1 cellular context compared by ENCODE assay signal in the genomic region with DNA sequence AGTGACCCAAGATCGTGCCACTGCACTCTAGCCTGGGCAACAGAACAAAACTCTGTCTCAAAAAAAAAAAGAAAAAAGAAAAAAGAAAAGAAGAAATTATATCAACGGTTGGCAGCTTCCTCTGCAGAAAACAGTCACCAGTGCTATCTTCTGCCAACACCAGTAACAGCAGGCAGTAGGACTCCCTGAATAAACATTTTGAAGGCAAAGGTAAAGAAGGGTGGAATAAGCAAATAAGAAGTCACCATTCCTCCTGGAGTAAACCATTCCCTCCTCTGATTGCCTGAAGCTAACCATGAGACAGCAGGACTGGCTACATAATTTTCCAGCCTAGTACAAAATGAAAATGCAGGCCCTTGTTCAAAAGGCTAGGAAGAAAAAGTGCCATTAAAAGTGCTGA.
TF ChIP-seq lines count a peak whose summit lies in the region.

No MANE protein-coding gene starts in this region.

TF ChIP-seq in GM23338, 12 proteins besides CTCF, POLR2A, EP300 and RAD21 (continued from another document):
- TF ChIP-seq, protein P1, sequence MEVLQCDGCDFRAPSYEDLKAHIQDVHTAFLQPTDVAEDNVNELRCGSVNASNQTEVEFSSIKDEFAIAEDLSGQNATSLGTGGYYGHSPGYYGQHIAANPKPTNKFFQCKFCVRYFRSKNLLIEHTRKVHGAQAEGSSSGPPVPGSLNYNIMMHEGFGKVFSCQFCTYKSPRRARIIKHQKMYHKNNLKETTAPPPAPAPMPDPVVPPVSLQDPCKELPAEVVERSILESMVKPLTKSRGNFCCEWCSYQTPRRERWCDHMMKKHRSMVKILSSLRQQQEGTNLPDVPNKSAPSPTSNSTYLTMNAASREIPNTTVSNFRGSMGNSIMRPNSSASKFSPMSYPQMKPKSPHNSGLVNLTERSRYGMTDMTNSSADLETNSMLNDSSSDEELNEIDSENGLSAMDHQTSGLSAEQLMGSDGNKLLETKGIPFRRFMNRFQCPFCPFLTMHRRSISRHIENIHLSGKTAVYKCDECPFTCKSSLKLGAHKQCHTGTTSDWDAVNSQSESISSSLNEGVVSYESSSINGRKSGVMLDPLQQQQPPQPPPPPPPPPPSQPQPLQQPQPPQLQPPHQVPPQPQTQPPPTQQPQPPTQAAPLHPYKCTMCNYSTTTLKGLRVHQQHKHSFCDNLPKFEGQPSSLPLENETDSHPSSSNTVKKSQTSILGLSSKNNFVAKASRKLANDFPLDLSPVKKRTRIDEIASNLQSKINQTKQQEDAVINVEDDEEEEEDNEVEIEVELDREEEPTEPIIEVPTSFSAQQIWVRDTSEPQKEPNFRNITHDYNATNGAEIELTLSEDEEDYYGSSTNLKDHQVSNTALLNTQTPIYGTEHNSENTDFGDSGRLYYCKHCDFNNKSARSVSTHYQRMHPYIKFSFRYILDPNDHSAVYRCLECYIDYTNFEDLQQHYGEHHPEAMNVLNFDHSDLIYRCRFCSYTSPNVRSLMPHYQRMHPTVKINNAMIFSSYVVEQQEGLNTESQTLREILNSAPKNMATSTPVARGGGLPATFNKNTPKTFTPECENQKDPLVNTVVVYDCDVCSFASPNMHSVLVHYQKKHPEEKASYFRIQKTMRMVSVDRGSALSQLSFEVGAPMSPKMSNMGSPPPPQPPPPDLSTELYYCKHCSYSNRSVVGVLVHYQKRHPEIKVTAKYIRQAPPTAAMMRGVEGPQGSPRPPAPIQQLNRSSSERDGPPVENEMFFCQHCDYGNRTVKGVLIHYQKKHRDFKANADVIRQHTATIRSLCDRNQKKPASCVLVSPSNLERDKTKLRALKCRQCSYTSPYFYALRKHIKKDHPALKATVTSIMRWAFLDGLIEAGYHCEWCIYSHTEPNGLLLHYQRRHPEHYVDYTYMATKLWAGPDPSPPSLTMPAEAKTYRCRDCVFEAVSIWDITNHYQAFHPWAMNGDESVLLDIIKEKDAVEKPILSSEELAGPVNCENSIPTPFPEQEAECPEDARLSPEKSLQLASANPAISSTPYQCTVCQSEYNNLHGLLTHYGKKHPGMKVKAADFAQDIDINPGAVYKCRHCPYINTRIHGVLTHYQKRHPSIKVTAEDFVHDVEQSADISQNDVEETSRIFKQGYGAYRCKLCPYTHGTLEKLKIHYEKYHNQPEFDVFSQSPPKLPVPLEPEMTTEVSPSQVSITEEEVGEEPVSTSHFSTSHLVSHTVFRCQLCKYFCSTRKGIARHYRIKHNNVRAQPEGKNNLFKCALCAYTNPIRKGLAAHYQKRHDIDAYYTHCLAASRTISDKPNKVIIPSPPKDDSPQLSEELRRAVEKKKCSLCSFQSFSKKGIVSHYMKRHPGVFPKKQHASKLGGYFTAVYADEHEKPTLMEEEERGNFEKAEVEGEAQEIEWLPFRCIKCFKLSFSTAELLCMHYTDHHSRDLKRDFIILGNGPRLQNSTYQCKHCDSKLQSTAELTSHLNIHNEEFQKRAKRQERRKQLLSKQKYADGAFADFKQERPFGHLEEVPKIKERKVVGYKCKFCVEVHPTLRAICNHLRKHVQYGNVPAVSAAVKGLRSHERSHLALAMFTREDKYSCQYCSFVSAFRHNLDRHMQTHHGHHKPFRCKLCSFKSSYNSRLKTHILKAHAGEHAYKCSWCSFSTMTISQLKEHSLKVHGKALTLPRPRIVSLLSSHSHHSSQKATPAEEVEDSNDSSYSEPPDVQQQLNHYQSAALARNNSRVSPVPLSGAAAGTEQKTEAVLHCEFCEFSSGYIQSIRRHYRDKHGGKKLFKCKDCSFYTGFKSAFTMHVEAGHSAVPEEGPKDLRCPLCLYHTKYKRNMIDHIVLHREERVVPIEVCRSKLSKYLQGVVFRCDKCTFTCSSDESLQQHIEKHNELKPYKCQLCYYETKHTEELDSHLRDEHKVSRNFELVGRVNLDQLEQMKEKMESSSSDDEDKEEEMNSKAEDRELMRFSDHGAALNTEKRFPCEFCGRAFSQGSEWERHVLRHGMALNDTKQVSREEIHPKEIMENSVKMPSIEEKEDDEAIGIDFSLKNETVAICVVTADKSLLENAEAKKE (CRISPR knock-in tag; IDR thresholded peaks at IDR 0.05): no peak
- no peak for TF ChIP-seq ZNF114 (CRISPR knock-in tag; IDR thresholded peaks at IDR 0.05)
